ENCODE assay signal across 1 cellular context in genomic region chr9:34620061-34620994, GRCh38.
A peak's percentile ranks its signal among the peaks of the same experiment; 100 is the strongest.
TF ChIP-seq lines count a peak whose summit lies in the region.

Gene DCTN3, minus strand, starts transcription at chr9:34620495. Its CDS starts 31 bp downstream, at chr9:34620464.

TF ChIP-seq in HEK293, 187 proteins besides CTCF, POLR2A, EP300 and RAD21 (continued from another document):
- no peak for TF ChIP-seq ZSCAN18 (tag by site-specific recombination; IDR thresholded peaks at IDR 0.05)
- TF ChIP-seq ZNF600 (tag by site-specific recombination; IDR thresholded peaks at IDR 0.05) = 0 out of 2 replicates have a peak, but pooled peaks have one; percentile 30
- TF ChIP-seq TSHZ1 (tag by site-specific recombination; IDR thresholded peaks at IDR 0.05; ENCODE audit: borderline replicate concordance) = no peak
- no peak for TF ChIP-seq ZNF692 (tag by site-specific recombination; IDR thresholded peaks at IDR 0.05)
- TF ChIP-seq ZBTB17 (tag by site-specific recombination; IDR thresholded peaks at IDR 0.05) = no peak
- TF ChIP-seq ZNF335 (tag by site-specific recombination; conservative IDR thresholded peaks at IDR 0.05) = peak; percentile 14; the same call in 1 of the 2 replicates
- no peak for TF ChIP-seq MZF1 (tag by site-specific recombination; IDR thresholded peaks at IDR 0.05; ENCODE audit: borderline replicate concordance)
- TF ChIP-seq SP3 (tag by site-specific recombination; IDR thresholded peaks at IDR 0.05) = peak; percentile 23; the same call in 1 of the 2 replicates
- no peak for TF ChIP-seq TCF7L2 (IDR thresholded peaks at IDR 0.05; ENCODE audit: borderline replicate concordance, low read depth, low read length)
- TF ChIP-seq ZNF837 (tag by site-specific recombination; IDR thresholded peaks at IDR 0.05) = no peak
- no peak for TF ChIP-seq ZNF530 (tag by site-specific recombination; IDR thresholded peaks at IDR 0.05; ENCODE audit: low read depth)
- no peak for TF ChIP-seq ZNF37A (tag by site-specific recombination; IDR thresholded peaks at IDR 0.05)
- no peak for TF ChIP-seq ZNF426 (tag by site-specific recombination; IDR thresholded peaks at IDR 0.05)
- TF ChIP-seq EGR2 (tag by site-specific recombination; IDR thresholded peaks at IDR 0.05; ENCODE audit: low read depth) = no peak
- TF ChIP-seq ZNF510 (tag by site-specific recombination; IDR thresholded peaks at IDR 0.05; ENCODE audit: insufficient replicate concordance) = no peak
- TF ChIP-seq ZNF184 (tag by site-specific recombination; IDR thresholded peaks at IDR 0.05) = no peak
- no peak for TF ChIP-seq ZNF280C (tag by site-specific recombination; IDR thresholded peaks at IDR 0.05)
- TF ChIP-seq ZBTB21 (tag by site-specific recombination; IDR thresholded peaks at IDR 0.05) = peak; percentile 84
- TF ChIP-seq ZNF221 (tag by site-specific recombination; IDR thresholded peaks at IDR 0.05; ENCODE audit: borderline replicate concordance) = no peak
- TF ChIP-seq HOXA7 (CRISPR knock-in tag; IDR thresholded peaks at IDR 0.05; ENCODE audit: borderline replicate concordance) = no peak
- TF ChIP-seq ZFHX2 (tag by site-specific recombination; conservative IDR thresholded peaks at IDR 0.05) = no peak
- no peak for TF ChIP-seq KLF16 (tag by site-specific recombination; IDR thresholded peaks at IDR 0.05)
- no peak for TF ChIP-seq ZNF302 (tag by site-specific recombination; IDR thresholded peaks at IDR 0.05; ENCODE audit: low read depth)
- peak; percentile 58; the same call in 1 of the 2 replicates for TF ChIP-seq YY2 (tag by site-specific recombination; IDR thresholded peaks at IDR 0.05)
- TF ChIP-seq ZNF629 (tag by site-specific recombination; IDR thresholded peaks at IDR 0.05) = peak; percentile 95
- peak; percentile 14; the same call in 1 of the 2 replicates for TF ChIP-seq ZXDB (tag by site-specific recombination; IDR thresholded peaks at IDR 0.05)
- TF ChIP-seq ZNF660 (tag by site-specific recombination; IDR thresholded peaks at IDR 0.05) = no peak
- TF ChIP-seq PBX3 (CRISPR knock-in tag; IDR thresholded peaks at IDR 0.05) = no peak
- no peak for TF ChIP-seq ZNF175 (tag by site-specific recombination; IDR thresholded peaks at IDR 0.05)
- TF ChIP-seq ZNF391 (tag by site-specific recombination; IDR thresholded peaks at IDR 0.05; ENCODE audit: borderline replicate concordance, low read depth) = no peak
- TF ChIP-seq ZNF223 (tag by site-specific recombination; IDR thresholded peaks at IDR 0.05) = no peak
- TF ChIP-seq INSM2 (tag by site-specific recombination; IDR thresholded peaks at IDR 0.05) = no peak
- TF ChIP-seq FEZF1 (tag by site-specific recombination; IDR thresholded peaks at IDR 0.05) = no peak
- TF ChIP-seq ZNF26 (tag by site-specific recombination; IDR thresholded peaks at IDR 0.05) = no peak
- no peak for TF ChIP-seq ZNF10 (tag by site-specific recombination; IDR thresholded peaks at IDR 0.05)
- TF ChIP-seq BCL11A (tag by site-specific recombination; IDR thresholded peaks at IDR 0.05; ENCODE audit: low read depth) = no peak
- no peak for TF ChIP-seq ZNF398 (tag by site-specific recombination; IDR thresholded peaks at IDR 0.05)
- TF ChIP-seq ZIC2 (tag by site-specific recombination; IDR thresholded peaks at IDR 0.05) = no peak
- TF ChIP-seq ZBTB26 (tag by site-specific recombination; optimal IDR thresholded peaks at IDR 0.05) = no peak
- no peak for TF ChIP-seq ZNF670 (tag by site-specific recombination; IDR thresholded peaks at IDR 0.05; ENCODE audit: low read depth)
- TF ChIP-seq ZSCAN4 (tag by site-specific recombination; IDR thresholded peaks at IDR 0.05) = no peak
- no peak for TF ChIP-seq WT1 (tag by site-specific recombination; IDR thresholded peaks at IDR 0.05)
